2 cellular contexts compared by ENCODE assay signal in genomic region chr3:193590088-193590856, GRCh38.
TF ChIP-seq lines count a peak whose summit lies in the region.

No MANE protein-coding gene starts in this region.

TF ChIP-seq in HCT116, 20 proteins besides CTCF, POLR2A, EP300 and RAD21:
- TF ChIP-seq YY1 (IDR thresholded peaks at IDR 0.05; ENCODE audit: extremely low read depth, insufficient replicate concordance, low read depth, low read length) (no peak), JUND (IDR thresholded peaks at IDR 0.05) (peak; percentile 38; the same call in 1 of the 2 replicates), FOSL1 (IDR thresholded peaks at IDR 0.05; ENCODE audit: low read depth) (peak; percentile 59), MAX (IDR thresholded peaks at IDR 0.05) (no peak), ATF3 (IDR thresholded peaks at IDR 0.05) (no peak), SP1 (IDR thresholded peaks at IDR 0.05; ENCODE audit: low read depth) (0 out of 2 replicates have a peak, but pooled peaks have one; percentile 35), SRF (IDR thresholded peaks at IDR 0.05; ENCODE audit: low read depth) (no peak), CEBPB (IDR thresholded peaks at IDR 0.05; ENCODE audit: low read depth) (no peak)

TF ChIP-seq in H1, 55 proteins besides CTCF, POLR2A, EP300 and RAD21:
- no peak for TF ChIP-seq EGR1 (IDR thresholded peaks at IDR 0.05; ENCODE audit: borderline replicate concordance, low read depth, low read length)
- no peak for TF ChIP-seq TEAD4 (IDR thresholded peaks at IDR 0.05; ENCODE audit: low read depth, low read length)
- no peak for TF ChIP-seq MAX (IDR thresholded peaks at IDR 0.05)
- no peak for TF ChIP-seq BCL11A (IDR thresholded peaks at IDR 0.05; ENCODE audit: low read depth in 2 of 2, low read length in 2 of 2)
- no peak for TF ChIP-seq EZH2 (IDR thresholded peaks at IDR 0.05; ENCODE audit: low read depth, low read length, severe bottlenecking)
- no peak for TF ChIP-seq KDM1A (IDR thresholded peaks at IDR 0.05; ENCODE audit: borderline replicate concordance, low read length)
- no peak for TF ChIP-seq SIRT6 (IDR thresholded peaks at IDR 0.05; ENCODE audit: low read length)
- TF ChIP-seq SP2 (IDR thresholded peaks at IDR 0.05; ENCODE audit: low read length): no peak
- TF ChIP-seq TAF7 (optimal IDR thresholded peaks at IDR 0.05; ENCODE audit: borderline replicate concordance, low read depth, low read length): no peak
- no peak for TF ChIP-seq SAP30 (IDR thresholded peaks at IDR 0.05; ENCODE audit: insufficient read depth, insufficient replicate concordance, low read length)
- TF ChIP-seq CHD2 (IDR thresholded peaks at IDR 0.05; ENCODE audit: low read length): no peak
- TF ChIP-seq CHD1 (IDR thresholded peaks at IDR 0.05; ENCODE audit: low read depth, low read length): no peak
- no peak for TF ChIP-seq E2F6 (IDR thresholded peaks at IDR 0.05)
- TF ChIP-seq ASH2L (IDR thresholded peaks at IDR 0.05; ENCODE audit: low read length): no peak
- no peak for TF ChIP-seq BRCA1 (IDR thresholded peaks at IDR 0.05; ENCODE audit: low read depth, low read length)
- TF ChIP-seq POLR2AphosphoS5 (IDR thresholded peaks at IDR 0.05; ENCODE audit: low read depth, low read length): no peak
- TF ChIP-seq SP4 (IDR thresholded peaks at IDR 0.05; ENCODE audit: low read length): no peak
- no peak for TF ChIP-seq RNF2 (IDR thresholded peaks at IDR 0.05; ENCODE audit: borderline replicate concordance, low read depth, low read length, missing control alignments, poor library complexity, severe bottlenecking)
- no peak for TF ChIP-seq CBX5 (IDR thresholded peaks at IDR 0.05; ENCODE audit: low read depth, low read length)
- TF ChIP-seq NRF1 (IDR thresholded peaks at IDR 0.05; ENCODE audit: low read depth, low read length): no peak
